8 cellular contexts compared by ENCODE assay signal in the genomic region with DNA sequence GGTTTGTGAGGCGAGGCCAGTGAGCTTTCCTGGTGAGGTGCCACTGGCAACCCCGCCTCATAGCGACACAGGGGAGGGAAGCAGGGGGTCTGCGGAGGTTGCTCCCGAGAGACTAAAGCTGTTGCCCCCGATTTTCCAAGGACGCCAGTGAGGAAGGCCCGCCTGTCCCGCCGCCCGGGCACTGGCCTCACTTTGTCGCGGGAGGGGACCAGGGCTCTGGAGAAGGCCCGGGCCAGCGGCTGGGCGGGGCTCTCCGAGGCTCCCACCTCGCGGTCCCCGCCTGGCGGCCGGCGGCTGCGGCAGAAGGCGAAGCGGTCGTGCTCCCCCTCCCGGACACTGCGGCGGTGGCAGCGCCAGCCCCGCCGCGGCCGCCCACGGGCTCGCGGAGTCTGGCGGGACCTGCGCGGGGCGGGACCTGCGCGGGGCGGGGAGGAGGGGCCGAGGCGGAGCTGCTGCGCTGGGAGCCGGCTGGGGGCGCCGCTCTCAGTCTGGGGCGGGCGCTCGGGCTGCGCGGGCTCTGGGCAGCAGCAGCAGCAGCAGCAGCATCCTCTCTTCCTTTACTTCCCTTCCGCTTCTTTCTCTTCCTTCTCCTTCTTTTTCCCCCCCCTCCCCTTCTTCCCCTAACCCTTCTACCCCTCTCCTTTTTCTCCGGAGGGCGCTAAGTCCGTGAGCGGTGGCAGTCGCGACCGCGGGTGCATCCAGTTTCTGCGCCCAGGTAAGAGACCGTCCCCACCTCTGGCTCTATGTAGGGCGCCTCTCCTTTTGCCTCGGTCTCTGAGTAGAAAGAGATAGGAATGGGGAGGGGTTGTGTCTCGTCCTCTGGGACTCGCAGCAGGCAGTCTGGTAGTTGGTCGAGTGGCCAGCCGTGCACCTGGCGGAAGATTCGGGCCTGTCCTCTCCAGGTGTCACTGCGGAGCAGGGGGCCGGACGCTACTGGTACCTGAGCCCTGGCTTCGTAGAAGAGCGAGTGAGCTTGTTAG. TPM values are rescaled to one million over a fixed set of nuclear protein-coding genes. Genes with fewer than 3 reads are reported as not detected.
A peak's percentile ranks its signal among the peaks of the same experiment; 100 is the strongest.
DNase-seq lines count a peak whose midpoint lies in the region; ATAC-seq, FAIRE-seq and TF ChIP-seq lines count a peak whose summit lies in the region.

A gene with protein sequence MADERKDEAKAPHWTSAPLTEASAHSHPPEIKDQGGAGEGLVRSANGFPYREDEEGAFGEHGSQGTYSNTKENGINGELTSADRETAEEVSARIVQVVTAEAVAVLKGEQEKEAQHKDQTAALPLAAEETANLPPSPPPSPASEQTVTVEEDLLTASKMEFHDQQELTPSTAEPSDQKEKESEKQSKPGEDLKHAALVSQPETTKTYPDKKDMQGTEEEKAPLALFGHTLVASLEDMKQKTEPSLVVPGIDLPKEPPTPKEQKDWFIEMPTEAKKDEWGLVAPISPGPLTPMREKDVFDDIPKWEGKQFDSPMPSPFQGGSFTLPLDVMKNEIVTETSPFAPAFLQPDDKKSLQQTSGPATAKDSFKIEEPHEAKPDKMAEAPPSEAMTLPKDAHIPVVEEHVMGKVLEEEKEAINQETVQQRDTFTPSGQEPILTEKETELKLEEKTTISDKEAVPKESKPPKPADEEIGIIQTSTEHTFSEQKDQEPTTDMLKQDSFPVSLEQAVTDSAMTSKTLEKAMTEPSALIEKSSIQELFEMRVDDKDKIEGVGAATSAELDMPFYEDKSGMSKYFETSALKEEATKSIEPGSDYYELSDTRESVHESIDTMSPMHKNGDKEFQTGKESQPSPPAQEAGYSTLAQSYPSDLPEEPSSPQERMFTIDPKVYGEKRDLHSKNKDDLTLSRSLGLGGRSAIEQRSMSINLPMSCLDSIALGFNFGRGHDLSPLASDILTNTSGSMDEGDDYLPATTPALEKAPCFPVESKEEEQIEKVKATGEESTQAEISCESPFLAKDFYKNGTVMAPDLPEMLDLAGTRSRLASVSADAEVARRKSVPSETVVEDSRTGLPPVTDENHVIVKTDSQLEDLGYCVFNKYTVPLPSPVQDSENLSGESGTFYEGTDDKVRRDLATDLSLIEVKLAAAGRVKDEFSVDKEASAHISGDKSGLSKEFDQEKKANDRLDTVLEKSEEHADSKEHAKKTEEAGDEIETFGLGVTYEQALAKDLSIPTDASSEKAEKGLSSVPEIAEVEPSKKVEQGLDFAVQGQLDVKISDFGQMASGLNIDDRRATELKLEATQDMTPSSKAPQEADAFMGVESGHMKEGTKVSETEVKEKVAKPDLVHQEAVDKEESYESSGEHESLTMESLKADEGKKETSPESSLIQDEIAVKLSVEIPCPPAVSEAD (N-terminal part only) (plus strand): TSS at position 486 of the 980 bp plus-strand sequence. CDS start 229,124 bp downstream, outside the sequence.

- no peak for TF ChIP-seq RAD21 in GM12878 (IDR thresholded peaks at IDR 0.05; ENCODE audit: insufficient read depth, low read depth, low read length)

- POLR2A ChIA-PET in GM12878 (lab: Charles Lee), result no interaction called here

- TF ChIP-seq CTCF in GM12878 (IDR thresholded peaks at IDR 0.05 in 2 of 3, conservative IDR thresholded peaks at IDR 0.05 in 1 of 3; ENCODE audit: control insufficient read depth in 2 of 3, extremely low read depth in 1 of 3, insufficient read depth in 1 of 3, low read depth in 3 of 3, low read length in 3 of 3) (peak; percentile 52 to 86 (median 75)), retinal pigment epithelial cell (conservative IDR thresholded peaks at IDR 0.05; ENCODE audit: low read depth, low read length) (peak; percentile 68)

- WGBS in GM12878 (ENCODE audit: insufficient coverage, insufficient replicate concordance, low lambda C conversion rate, missing lambda C conversion rate), result 6% methylated on average over 30 of the region's 80 CpGs

- TF ChIP-seq EP300 in GM12878 (IDR thresholded peaks at IDR 0.05; ENCODE audit: borderline replicate concordance in 1 of 2, control insufficient read depth in 1 of 2, low read depth in 2 of 2, low read length in 2 of 2), result no peak

- RAD21 ChIA-PET in GM12878 (lab: Charles Lee; ENCODE audit: unreplicated experiment), result interaction anchor here (1.2 to 1.6 kb wide), 2 partner anchors 89 to 90 kb away, joined by 3 to 4 read pairs; no protein-coding TSS in a partner anchor

- no peaks in the 10 kb centered on the region for H3K36me3 ChIP-seq in GM12878 (ENCODE audit: control insufficient read depth in 2 of 2, insufficient read depth in 2 of 2, low read length in 1 of 2)

- peak within 1 kb of the TSS; percentile 67 for H2AFZ ChIP-seq in GM12878 (ENCODE audit: control insufficient read depth, low read depth, low read length)

- H3K4me1 ChIP-seq in GM12878 (ENCODE audit: control insufficient read depth, insufficient read depth, low read length), result peaks cover 3% of the 10 kb centered on the region; the same call in 1 of the 2 replicates

- no peak for FAIRE-seq in GM12878 (lab: Jason Lieb, UNC)

- no peak for TF ChIP-seq POLR2A in GM12878 (IDR thresholded peaks at IDR 0.05; ENCODE audit: low read depth, low read length)

- no TSS peak for BruUV-seq in GM12878 (replicated peaks; lab: Mats Ljungman, UMichigan)

- no peak within 1 kb of the TSS for H3K27ac ChIP-seq in GM12878 (ENCODE audit: control insufficient read depth, insufficient read depth)

- no peaks in the 10 kb centered on the region for H3K9me3 ChIP-seq in GM12878 (replicated peaks; ENCODE audit: control insufficient read depth, insufficient read depth, low read length)

- H4K20me1 ChIP-seq in GM12878 (ENCODE audit: control insufficient read depth, insufficient read depth), result no peaks in the 10 kb centered on the region

- CTCF ChIA-PET in GM12878 (lab: Yijun Ruan, JAX), result interaction anchor here (0.9 to 5.3 kb wide), 3 partner anchors 89 to 1029 kb away, joined by 3 to 30 read pairs (median 10); no protein-coding TSS in a partner anchor

- no peaks in the 10 kb centered on the region; a peak in 2 of 4 replicates for H3K27me3 ChIP-seq in GM12878 (replicated peaks in 1 of 2; ENCODE audit: control insufficient read depth in 2 of 2, insufficient read depth in 2 of 2, low read length in 1 of 2)

- ATAC-seq in GM18499 (IDR thresholded peaks at IDR 0.05; ENCODE audit: insufficient read depth, unreplicated experiment), result peak; percentile 83
- peak; percentile 89 for ATAC-seq in HG02938 (IDR thresholded peaks at IDR 0.05; ENCODE audit: unreplicated experiment)
- peak; percentile 99 for ATAC-seq in GM12878

- in situ Hi-C loops in GM12878 (cut with MboI), result no loop called here

- peak within 1 kb of the TSS; percentile 25; the same call in 1 of the 2 replicates for H3K4me3 ChIP-seq in GM12878
- H3K4me3 ChIP-seq in retinal pigment epithelial cell (ENCODE audit: low read length), result peak within 1 kb of the TSS; percentile 87

- no peak within 1 kb of the TSS for H3K9ac ChIP-seq in GM12878 (ENCODE audit: control insufficient read depth, insufficient read depth, low read length)

- DNase-seq in NCI-H146 treated with DMSO at 0.1 percent for 48 hours (lab: John Stamatoyannopoulos, UW; ENCODE audit: unreplicated experiment) (peak; percentile 63), T-helper 9 cell (peak; percentile 13), GM12878 (ENCODE audit: low read depth, low spot score) (no peak), hippocampal formation (lab: John Stamatoyannopoulos, UW) (peak; percentile 80 to 87), retinal pigment epithelial cell (ENCODE audit: low read depth) (peak; percentile 34), GF-D8 (lab: John Stamatoyannopoulos, UW) (no peak)

- SMC1A ChIA-PET in GM12878 (lab: Charles Lee; ENCODE audit: uncharacterized antibody, unreplicated experiment), result interaction anchor here (1.0 to 2.4 kb wide), 2 partner anchors 30 to 89 kb away, joined by 4 to 13 read pairs; no protein-coding TSS in a partner anchor

- intact Hi-C loops in GM12878 (cut with micrococcal nuclease; ENCODE audit: unreplicated experiment), result loop anchor here (2.0 to 10.0 kb wide), 3 partner anchors 89 to 1029 kb away; no protein-coding TSS in a partner anchor

- no peaks in the 10 kb centered on the region for H3K79me2 ChIP-seq in GM12878 (ENCODE audit: control insufficient read depth, insufficient read depth, low read length)

- peak within 1 kb of the TSS; percentile 45 for H3K4me2 ChIP-seq in GM12878 (ENCODE audit: control insufficient read depth, insufficient read depth)

TF ChIP-seq in GM12878, 131 proteins besides CTCF, POLR2A, EP300 and RAD21 (continues in another document):
- peak; percentile 30; the same call in 1 of the 2 replicates for TF ChIP-seq RUNX3 (IDR thresholded peaks at IDR 0.05; ENCODE audit: low read length)
- TF ChIP-seq ZNF207 (IDR thresholded peaks at IDR 0.05; ENCODE audit: borderline replicate concordance), result no peak
- no peak for TF ChIP-seq BRCA1 (IDR thresholded peaks at IDR 0.05; ENCODE audit: low read depth, low read length)
- no peak for TF ChIP-seq NR2C2 (IDR thresholded peaks at IDR 0.05; ENCODE audit: borderline replicate concordance, control insufficient read depth, insufficient read length, low read depth)
- TF ChIP-seq SPI1 (IDR thresholded peaks at IDR 0.05; ENCODE audit: borderline replicate concordance, insufficient read depth, low read depth, low read length), result no peak
- TF ChIP-seq SIX5 (IDR thresholded peaks at IDR 0.05; ENCODE audit: low read depth, low read length, severe bottlenecking), result no peak
- peak in 1 of 2 experiments; percentile 28; a peak in 2 of 4 replicates for TF ChIP-seq BHLHE40 (IDR thresholded peaks at IDR 0.05; ENCODE audit: borderline replicate concordance in 1 of 2, low read depth in 2 of 2, low read length in 1 of 2)

RNA-seq across cellular contexts. Expression of the gene that starts here (rescaled TPM):
- total RNA-seq in GM12878 (2013; cell fraction: nucleolus; rRNA removed), result not detected in 2 replicates
- not detected in 2 replicates for total RNA-seq in GM12878 (2014; rRNA removed)
- 0.05 TPM in 1 of 2 replicates, not detected in the other for total RNA-seq in GM12878 (2014; rRNA removed; fragmentation: Illumina TruSeq; extraction: Trizol)
- 0.29 TPM in 1 of 2 replicates, not detected in the other for total RNA-seq in GM12878 (2021)
- polyA plus RNA-seq in GM12878 (2011; ENCODE audit: low read depth), result 0.18 TPM
- not detected in 2 replicates for polyA plus RNA-seq in GM12878 (2011; rRNA removed)
- not detected in 2 replicates for polyA plus RNA-seq in GM12878 (2011; cell fraction: cytosol; rRNA removed)
- not detected in 2 replicates for polyA plus RNA-seq in GM12878 (2011; cell fraction: nucleus; rRNA removed)
- 0.14 and 0.19 TPM in 2 replicates for polyA plus RNA-seq in GM12878 (2012)
- 0.01 TPM in 1 of 2 replicates, not detected in the other for polyA plus RNA-seq in GM12878 (2014; fragmentation: Illumina TruSeq; extraction: Trizol)
- not detected for polyA plus RNA-seq in GM12878 (2014; fragmentation: Nextera tagmentation; extraction: Ambion mirVana)
- polyA plus RNA-seq in GM12878 (2014; rRNA removed), result 0.01 TPM in 1 of 2 replicates, not detected in the other
- not detected for polyA plus RNA-seq in GM12878 (2016; fragmentation: Nextera tagmentation; extraction: Ambion mirVana)
- not detected in 2 replicates for polyA minus RNA-seq in GM12878 (2011; rRNA and poly(A)+ RNA removed)
- polyA minus RNA-seq in GM12878 (2011; cell fraction: cytosol; rRNA and poly(A)+ RNA removed), result not detected in 2 replicates
- polyA minus RNA-seq in GM12878 (2011; cell fraction: nucleus; rRNA and poly(A)+ RNA removed), result not detected in 2 replicates

Comparison
In these comparisons a context has a peak if more than half of its experiments do, and no peak if none do; other contexts are left out.
1. Peak in ATAC-seq, H3K4me3 ChIP-seq and H3K4me2 ChIP-seq in GM12878; RNA of the gene not detected or under 1 TPM.
2. DNase-seq: peak in NCI-H146 treated with DMSO at 0.1 percent for 48 hours (single experiment), T-helper 9 cell (single experiment), hippocampal formation (2 of 2) and retinal pigment epithelial cell (single experiment); none in GM12878 (single experiment) and GF-D8 (single experiment).
3. Peak in every context shown above with its lines, with median percentiles within 50 percentile points of each other: ATAC-seq.